8 cellular contexts compared by ENCODE assay signal in the genomic region with DNA sequence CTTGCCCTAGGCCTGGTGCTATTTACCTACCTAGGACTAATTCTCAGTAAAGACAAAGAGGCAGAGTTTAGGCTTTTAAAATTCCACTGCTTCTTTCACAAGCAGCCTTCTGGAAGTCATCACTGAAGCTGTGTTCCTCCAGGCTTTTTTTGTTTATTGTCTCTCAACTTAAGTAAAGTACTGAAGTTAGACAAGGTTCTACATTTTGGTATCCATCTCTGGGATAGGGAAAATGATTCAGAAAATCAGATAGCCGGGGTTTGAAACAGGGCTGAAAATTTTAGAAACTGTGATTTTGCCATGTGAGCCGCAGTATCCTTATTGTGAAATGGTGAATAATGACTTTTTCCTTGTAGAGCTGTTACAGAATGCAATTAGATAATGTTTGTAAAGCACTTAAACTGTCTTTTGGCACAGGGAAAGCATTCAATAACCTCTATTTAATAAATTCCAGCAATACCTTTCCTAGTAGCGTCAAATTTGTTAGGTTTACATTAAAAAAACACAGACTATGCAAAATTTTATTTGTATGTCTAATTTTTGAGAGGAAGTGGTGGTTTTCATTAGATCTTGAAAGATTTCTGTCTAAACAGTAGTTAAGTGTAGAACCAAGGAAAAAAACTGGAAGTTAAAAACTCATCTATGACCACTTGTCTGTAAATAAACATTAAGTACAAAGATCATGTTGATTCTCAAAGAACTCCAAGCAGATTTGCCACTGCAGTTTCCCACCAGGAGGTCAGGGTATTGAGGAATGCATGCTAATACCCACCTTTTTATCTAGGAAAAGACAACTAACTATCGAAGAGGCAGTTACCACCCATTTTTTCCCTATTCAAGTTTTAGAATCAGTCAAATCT. TPM values are rescaled to one million over a fixed set of nuclear protein-coding genes. Genes with fewer than 3 reads are reported as not detected.
DNase-seq lines count a peak whose midpoint lies in the region; ATAC-seq and TF ChIP-seq lines count a peak whose summit lies in the region.

No MANE protein-coding gene starts in this region.

- TSS peak; percentile 26 for BruUV-seq in Calu3 (replicated peaks; lab: Mats Ljungman, UMichigan)
- TSS peak; percentile 41 for BruUV-seq in OCI-LY7 (replicated peaks; lab: Mats Ljungman, UMichigan)

- POLR2A ChIA-PET in OCI-LY7 (lab: Charles Lee), result interaction anchor here (0.7 kb wide), 1 partner anchor 654 kb away, joined by 3 read pairs; a partner anchor contains a TSS

- peaks cover 15% of the 10 kb centered on the region for H3K4me1 ChIP-seq in OCI-LY7 (ENCODE audit: insufficient read depth, low read length, poor library complexity, severe bottlenecking)
- H3K4me1 ChIP-seq in parathyroid adenoma, result no peaks in the 10 kb centered on the region

- H3K4me3 Mint-ChIP-seq in Calu3 (ENCODE audit: low read depth, unreplicated experiment), result no peak overlapping the region

- ATAC-seq in GM21390 (IDR thresholded peaks at IDR 0.05; ENCODE audit: unreplicated experiment), result no peak
- no peak for ATAC-seq in GM21515 (IDR thresholded peaks at IDR 0.05; ENCODE audit: unreplicated experiment)

- H2AFZ ChIP-seq in OCI-LY7 (ENCODE audit: low read length), result no peak overlapping the region
- H2AFZ ChIP-seq in parathyroid adenoma, result no peak overlapping the region

- H3K27me3 Mint-ChIP-seq in Calu3 (ENCODE audit: unreplicated experiment), result no peaks in the 10 kb centered on the region

- no peaks in the 10 kb centered on the region for H3K27me3 ChIP-seq in parathyroid adenoma (ENCODE audit: control insufficient read depth, insufficient read depth, low read length)

- TF ChIP-seq CTCF in Calu3 (IDR thresholded peaks at IDR 0.05; ENCODE audit: unreplicated experiment) (no peak), OCI-LY7 (conservative IDR thresholded peaks at IDR 0.05; ENCODE audit: low read length) (no peak), epithelial cell of proximal tubule (conservative IDR thresholded peaks at IDR 0.05; ENCODE audit: low read depth, low read length) (no peak), parathyroid adenoma (IDR thresholded peaks at IDR 0.05) (no peak)

- H3K27ac ChIP-seq in OCI-LY7 (ENCODE audit: low read depth, low read length, poor library complexity, severe bottlenecking) (no peak overlapping the region), parathyroid adenoma (peak overlapping the region; percentile 81)

- no peak overlapping the region for H3K4me3 ChIP-seq in OCI-LY7 (ENCODE audit: low read depth, low read length, poor library complexity, severe bottlenecking)
- H3K4me3 ChIP-seq in epithelial cell of proximal tubule (ENCODE audit: low read depth, low read length), result peak overlapping the region; percentile 81
- H3K4me3 ChIP-seq in parathyroid adenoma (ENCODE audit: low read depth, low read length), result peak overlapping the region; percentile 81

- DNase-seq in Calu3 (no peak), OCI-LY7 (ENCODE audit: low spot score) (no peak), epithelial cell of proximal tubule (ENCODE audit: low read depth) (no peak), nucleus accumbens (lab: John Stamatoyannopoulos, UW) (no peak)
- DNase-seq in stimulated activated CD4-positive, alpha-beta T cell treated with anti-CD3 and anti-CD28 coated beads, Interleukin-4, amount 100 ng/mL, for 1 hour, result no peak

- no peak overlapping the region; the same call in 1 of the 2 replicates for H3K4me2 ChIP-seq in OCI-LY7 (ENCODE audit: low read length)
- peak overlapping the region; percentile 14 for H3K4me2 ChIP-seq in parathyroid adenoma (ENCODE audit: low read length)

- H3K36me3 Mint-ChIP-seq in Calu3 (ENCODE audit: insufficient read depth, unreplicated experiment), result peaks cover 20% of the 10 kb centered on the region

- CTCF ChIA-PET in Calu3 (lab: Charles Lee), result no interaction called here
- CTCF ChIA-PET in OCI-LY7 (lab: Charles Lee; ENCODE audit: unreplicated experiment), result no interaction called here

- H3K79me2 ChIP-seq in OCI-LY7 (ENCODE audit: insufficient read depth, low read depth, low read length), result no peaks in the 10 kb centered on the region
- no peaks in the 10 kb centered on the region for H3K79me2 ChIP-seq in parathyroid adenoma

- no peaks in the 10 kb centered on the region for H3K9me3 Mint-ChIP-seq in Calu3 (ENCODE audit: low read depth, unreplicated experiment)

- no peaks in the 10 kb centered on the region for H3K9me3 ChIP-seq in OCI-LY7 (ENCODE audit: low read length)
- H3K9me3 ChIP-seq in parathyroid adenoma (ENCODE audit: control insufficient read depth, low read length), result no peaks in the 10 kb centered on the region

- intact Hi-C loops in Calu3 (cut with micrococcal nuclease; ENCODE audit: unreplicated experiment), result no loop called here
- intact Hi-C loops in OCI-LY7 (cut with micrococcal nuclease; ENCODE audit: unreplicated experiment), result no loop called here

- H3K9me2 ChIP-seq in OCI-LY7 (ENCODE audit: insufficient read depth, low read length), result no peaks in the 10 kb centered on the region

- peaks cover 29% of the 10 kb centered on the region for H3K4me1 Mint-ChIP-seq in Calu3 (ENCODE audit: low read depth, unreplicated experiment)

- no peak overlapping the region for H3K9ac ChIP-seq in parathyroid adenoma

- no peaks in the 10 kb centered on the region for H3K36me3 ChIP-seq in OCI-LY7 (ENCODE audit: insufficient read depth, low read length)
- H3K36me3 ChIP-seq in parathyroid adenoma (ENCODE audit: control insufficient read depth, insufficient read depth, low read length), result no peaks in the 10 kb centered on the region

- H3K27ac Mint-ChIP-seq in Calu3 (ENCODE audit: unreplicated experiment), result no peak overlapping the region

- H4K20me1 ChIP-seq in OCI-LY7 (ENCODE audit: insufficient read depth, low read length), result no peaks in the 10 kb centered on the region

RNA-seq across cellular contexts. Expression of a gene that starts 2.2 kb away (rescaled TPM):
- total RNA-seq in Calu3 (2022), result 25.2 and 25.5 TPM in 2 replicates
- total RNA-seq in OCI-LY7 (2014; rRNA removed; shearing (Covaris generic)), result 3.3 and 5.7 TPM in 2 replicates
- total RNA-seq in OCI-LY7 (2022), result 7.3 and 8.1 TPM in 2 replicates
- 21.1 and 26.1 TPM in 2 replicates for total RNA-seq in epithelial cell of proximal tubule
